20 cellular contexts compared by ENCODE assay signal in the genomic region with DNA sequence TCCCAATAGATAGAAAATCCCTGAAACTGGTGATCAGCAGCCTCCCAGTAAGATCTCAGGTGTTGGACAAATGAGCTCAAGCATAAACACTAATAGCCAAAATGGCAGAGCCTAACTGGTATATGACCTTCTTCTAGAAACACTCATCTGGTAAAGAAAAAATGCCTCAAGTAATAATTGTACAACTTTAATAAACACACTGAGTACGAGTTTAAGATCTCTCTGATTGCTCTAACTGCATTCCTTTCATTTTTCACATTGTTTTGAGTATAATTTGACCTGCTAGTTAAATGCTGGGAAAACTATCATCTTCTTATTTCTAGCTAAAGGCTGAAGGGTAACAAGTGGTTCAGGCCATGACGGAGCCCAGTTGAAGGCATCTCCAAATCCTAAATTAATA.
DNase-seq lines count a peak whose midpoint lies in the region; ATAC-seq and TF ChIP-seq lines count a peak whose summit lies in the region.
"Had no signal": no experiment of that assay in that cellular context is flagged by ENCODE, and none has a peak within 500 bp of the region (broad histone marks: within the 10 kb centered on the region; RNA-seq: fewer than 3 reads in every experiment).

No MANE protein-coding gene starts in this region.

- peak overlapping the region; percentile 41 for H3K27ac ChIP-seq in mesenchymal stem cell (ENCODE audit: low read length, poor library complexity, severe bottlenecking)
- H3K27ac ChIP-seq: GM23248, HL-60 had no signal

- no peaks in the 10 kb centered on the region for H3K9me3 ChIP-seq in mesenchymal stem cell (ENCODE audit: control insufficient read depth, low read length)

- H3K27me3 ChIP-seq in mesenchymal stem cell (ENCODE audit: control insufficient read depth in 1 of 2, insufficient read depth in 1 of 2, low read length in 2 of 2) = no peaks in the 10 kb centered on the region

- H2AFZ ChIP-seq in mesenchymal stem cell (ENCODE audit: low read depth, low read length) = no peak overlapping the region
- H2AFZ ChIP-seq: GM23248 had no signal

- ATAC-seq in esophagus mucosa (no peak), GM19324 (IDR thresholded peaks at IDR 0.05; ENCODE audit: low FRiP score, unreplicated experiment) (no peak)

- no peak overlapping the region for H2AK5ac ChIP-seq in mesenchymal stem cell (ENCODE audit: low read length, severe bottlenecking)

- TF ChIP-seq CTCF in choroid plexus epithelial cell (conservative IDR thresholded peaks at IDR 0.05; ENCODE audit: low read depth, low read length) = no peak

- WGBS in mesenchymal stem cell = 89% methylated on average over 1 of the region's 2 CpGs

- H3K36me3 ChIP-seq in mesenchymal stem cell (ENCODE audit: control insufficient read depth in 1 of 2, insufficient read depth in 2 of 2, low read depth in 1 of 2, low read length in 2 of 2) = no peaks in the 10 kb centered on the region

- H4K91ac ChIP-seq in mesenchymal stem cell (ENCODE audit: low read length) = no peak overlapping the region

- no peak overlapping the region for H3K18ac ChIP-seq in mesenchymal stem cell (ENCODE audit: low read depth in 1 of 2, low read length in 2 of 2)

- H3K14ac ChIP-seq in mesenchymal stem cell (ENCODE audit: low read length in 2 of 2) = no peak overlapping the region

- H4K8ac ChIP-seq in mesenchymal stem cell (ENCODE audit: low read length) = no peak overlapping the region

- H3K9ac ChIP-seq in mesenchymal stem cell (ENCODE audit: low read length) = no peak overlapping the region
- H3K9ac ChIP-seq: GM23248 had no signal

- no peak overlapping the region for H3K4ac ChIP-seq in mesenchymal stem cell (ENCODE audit: low read depth in 1 of 2, low read length in 2 of 2)

- DNase-seq in EH (ENCODE audit: low read depth) (peak; percentile 74), M059J (ENCODE audit: low read depth) (peak; percentile 25), choroid plexus epithelial cell (ENCODE audit: low read depth) (peak; percentile 67), mesenchymal stem cell (no peak)
- DNase-seq in stimulated activated CD4-positive, alpha-beta T cell treated with anti-CD3 and anti-CD28 coated beads, Interleukin-4, amount 100 ng/mL, for 24 hours = no peak
- DNase-seq in stimulated activated CD4-positive, alpha-beta T cell treated with anti-CD3 and anti-CD28 coated beads, Interleukin-4, amount 100 ng/mL, for 4 hours = no peak
- DNase-seq: ACHN; Calu3; CD4-positive, alpha-beta T cell; DMS53; GM23248; HCEC 1CT; MV-4-11; NCI-H1417 treated with DMSO at 0.1 percent for 48 hours; NCI-H2029; NCI-H2171; NCI-H774 had no signal

- H3K79me1 ChIP-seq in mesenchymal stem cell (replicated peaks; ENCODE audit: low read length, poor library complexity, severe bottlenecking) = no peaks in the 10 kb centered on the region

- H2BK15ac ChIP-seq in mesenchymal stem cell (ENCODE audit: low read depth, poor library complexity, severe bottlenecking) = no peak overlapping the region

- H2BK12ac ChIP-seq in mesenchymal stem cell (ENCODE audit: low read length in 2 of 2) = no peak overlapping the region

- H3K4me1 ChIP-seq in mesenchymal stem cell (ENCODE audit: control insufficient read depth, insufficient read depth, low read depth, low read length) = no peaks in the 10 kb centered on the region

- H2BK5ac ChIP-seq in mesenchymal stem cell (ENCODE audit: low read depth, low read length, poor library complexity, severe bottlenecking) = no peak overlapping the region

- H3K4me3 ChIP-seq in choroid plexus epithelial cell (ENCODE audit: low read depth, low read length) (no peak overlapping the region), mesenchymal stem cell (ENCODE audit: insufficient read depth in 1 of 2, low read depth in 1 of 2, low read length in 2 of 2) (no peak overlapping the region)
- H3K4me3 ChIP-seq: GM23248 had no signal

- H3K23ac ChIP-seq in mesenchymal stem cell (ENCODE audit: low read length in 2 of 2) = no peak overlapping the region

- no peak overlapping the region for H2BK120ac ChIP-seq in mesenchymal stem cell (ENCODE audit: low read depth, low read length)

- no peak overlapping the region for H3K4me2 ChIP-seq in mesenchymal stem cell (ENCODE audit: low read length, poor library complexity, severe bottlenecking)

Comparison
In these comparisons a context has a peak if more than half of its experiments do, and no peak if none do; other contexts are left out.
1. DNase-seq: peak in EH (single experiment), M059J (single experiment) and choroid plexus epithelial cell (single experiment); none in mesenchymal stem cell (single experiment), stimulated activated CD4-positive, alpha-beta T cell treated with anti-CD3 and anti-CD28 coated beads, Interleukin-4, amount 100 ng/mL, for 24 hours (single experiment) and stimulated activated CD4-positive, alpha-beta T cell treated with anti-CD3 and anti-CD28 coated beads, Interleukin-4, amount 100 ng/mL, for 4 hours (0 of 2).